In genomic region chr2:47076586-47077441, GRCh38 we compare ENCODE assay signal across 7 cellular contexts.
DNase-seq lines count a peak whose midpoint lies in the region; ATAC-seq, FAIRE-seq and TF ChIP-seq lines count a peak whose summit lies in the region.

No MANE protein-coding gene starts in this region.

- DNase-seq in HPDE6-E6E7 (ENCODE audit: extremely low spot score) (peak; percentile 94), astrocyte (ENCODE audit: low read depth) (peak; percentile 98), kidney glomerular epithelial cell (lab: John Stamatoyannopoulos, UW) (peak; percentile 97), testis (no peak), GM19238 (ENCODE audit: insufficient read length, low spot score) (no peak), RPMI8226 (no peak)

- H3K36me3 ChIP-seq in astrocyte (ENCODE audit: insufficient read depth, low read length) (no peaks in the 10 kb centered on the region), testis (ENCODE audit: low read depth, missing control alignments) (no peaks in the 10 kb centered on the region)

- peaks cover 34% of the 10 kb centered on the region for H3K4me1 Mint-ChIP-seq in astrocyte (ENCODE audit: low read depth, unreplicated experiment)

- no peaks in the 10 kb centered on the region for H3K27me3 Mint-ChIP-seq in astrocyte (ENCODE audit: low read depth, unreplicated experiment)

- H3K4me3 ChIP-seq in astrocyte (ENCODE audit: insufficient read depth, low read depth, low read length) = no peak overlapping the region
- H3K4me3 ChIP-seq in testis = no peak overlapping the region

- no peaks in the 10 kb centered on the region for H3K9me3 ChIP-seq in astrocyte (ENCODE audit: insufficient read depth, low read depth, low read length)
- no peaks in the 10 kb centered on the region for H3K9me3 ChIP-seq in testis

- peaks cover 7% of the 10 kb centered on the region for H3K36me3 Mint-ChIP-seq in astrocyte (ENCODE audit: low read depth, unreplicated experiment)

- no peak overlapping the region for H3K4me3 Mint-ChIP-seq in astrocyte (ENCODE audit: unreplicated experiment)

- H3K27ac Mint-ChIP-seq in astrocyte (ENCODE audit: unreplicated experiment) = peak overlapping the region; percentile 100

- ATAC-seq in HG02870 (IDR thresholded peaks at IDR 0.05; ENCODE audit: unreplicated experiment) = no peak

- H3K79me2 ChIP-seq in astrocyte (ENCODE audit: insufficient read depth, low read length) = no peaks in the 10 kb centered on the region

- FAIRE-seq in astrocyte (lab: Jason Lieb, UNC) = peak; percentile 92

- H2AFZ ChIP-seq in astrocyte (ENCODE audit: low read depth, low read length) = no peak overlapping the region

- H3K4me1 ChIP-seq in astrocyte (ENCODE audit: insufficient read depth, low read length) = peaks cover 51% of the 10 kb centered on the region
- H3K4me1 ChIP-seq in testis = peaks cover 45% of the 10 kb centered on the region

- H3K9ac ChIP-seq in astrocyte (ENCODE audit: low read length) = peak overlapping the region; percentile 77

- peak overlapping the region; percentile 97 for H3K27ac ChIP-seq in astrocyte (ENCODE audit: low read depth, low read length)
- peak overlapping the region; percentile 44 for H3K27ac ChIP-seq in testis

- H4K20me1 ChIP-seq in astrocyte (ENCODE audit: insufficient read depth, low read length) = no peaks in the 10 kb centered on the region

- H3K4me2 ChIP-seq in astrocyte (ENCODE audit: low read length) = peak overlapping the region; percentile 52

- no peak for TF ChIP-seq POLR2A in testis (IDR thresholded peaks at IDR 0.05)

- no peak for TF ChIP-seq CTCF in astrocyte (IDR thresholded peaks at IDR 0.05; ENCODE audit: insufficient read depth, low read depth, low read length)
- TF ChIP-seq CTCF in testis (IDR thresholded peaks at IDR 0.05) = no peak

- intact Hi-C loops in testis (cut with DNase I; ENCODE audit: low total_unique reads) = no loop called here

- H3K27me3 ChIP-seq in astrocyte (ENCODE audit: insufficient read depth, low read length) (no peaks in the 10 kb centered on the region), testis (no peaks in the 10 kb centered on the region)

- 72 to 76% methylated on average over 12 of the region's 12 CpGs for WGBS in testis, 2 donors

- no peaks in the 10 kb centered on the region for H3K9me3 Mint-ChIP-seq in astrocyte (ENCODE audit: unreplicated experiment)

Comparison
In these comparisons a context has a peak if more than half of its experiments do, and no peak if none do; other contexts are left out.
1. DNase-seq: peak in HPDE6-E6E7 (single experiment), astrocyte (single experiment) and kidney glomerular epithelial cell (single experiment); none in testis (single experiment), GM19238 (single experiment) and RPMI8226 (single experiment).